ENCODE assay signal across 10 cellular contexts in genomic region chr19:47019431-47020041, GRCh38. TPM values are rescaled to one million over a fixed set of nuclear protein-coding genes. Genes with fewer than 3 reads are reported as not detected.
DNase-seq lines count a peak whose midpoint lies in the region; ATAC-seq, FAIRE-seq and TF ChIP-seq lines count a peak whose summit lies in the region.
"Had no signal": no experiment of that assay in that cellular context is flagged by ENCODE, and none has a peak within 500 bp of the region (broad histone marks: within the 10 kb centered on the region; RNA-seq: fewer than 3 reads in every experiment).

A gene with protein sequence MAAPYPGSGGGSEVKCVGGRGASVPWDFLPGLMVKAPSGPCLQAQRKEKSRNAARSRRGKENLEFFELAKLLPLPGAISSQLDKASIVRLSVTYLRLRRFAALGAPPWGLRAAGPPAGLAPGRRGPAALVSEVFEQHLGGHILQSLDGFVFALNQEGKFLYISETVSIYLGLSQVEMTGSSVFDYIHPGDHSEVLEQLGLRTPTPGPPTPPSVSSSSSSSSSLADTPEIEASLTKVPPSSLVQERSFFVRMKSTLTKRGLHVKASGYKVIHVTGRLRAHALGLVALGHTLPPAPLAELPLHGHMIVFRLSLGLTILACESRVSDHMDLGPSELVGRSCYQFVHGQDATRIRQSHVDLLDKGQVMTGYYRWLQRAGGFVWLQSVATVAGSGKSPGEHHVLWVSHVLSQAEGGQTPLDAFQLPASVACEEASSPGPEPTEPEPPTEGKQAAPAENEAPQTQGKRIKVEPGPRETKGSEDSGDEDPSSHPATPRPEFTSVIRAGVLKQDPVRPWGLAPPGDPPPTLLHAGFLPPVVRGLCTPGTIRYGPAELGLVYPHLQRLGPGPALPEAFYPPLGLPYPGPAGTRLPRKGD (plus strand): TSS chr19:47019837. CDS start chr19:47021048, 1,211 bp downstream.

- RAD21 ChIA-PET in GM12878 (lab: Charles Lee; ENCODE audit: unreplicated experiment): no interaction called here

- TF ChIP-seq EP300 in GM12878 (IDR thresholded peaks at IDR 0.05; ENCODE audit: borderline replicate concordance in 1 of 2, control insufficient read depth in 1 of 2, low read depth in 2 of 2, low read length in 2 of 2): no peak
- no peak for TF ChIP-seq EP300 in HepG2 (IDR thresholded peaks at IDR 0.05; ENCODE audit: low read depth in 2 of 2, low read length in 2 of 2)
- TF ChIP-seq EP300 in HepG2 (CRISPR knock-in tag; IDR thresholded peaks at IDR 0.05; ENCODE audit: borderline replicate concordance): no peak

- H3K27me3 ChIP-seq in GM12878 (replicated peaks in 1 of 2; ENCODE audit: control insufficient read depth in 2 of 2, insufficient read depth in 2 of 2, low read length in 1 of 2) (peaks cover 10 to 28% of the 10 kb centered on the region in 2 experiments), HepG2 (ENCODE audit: control insufficient read depth in 1 of 2, insufficient read depth in 2 of 2, low read length in 2 of 2) (peaks cover 1 to 11% of the 10 kb centered on the region in 2 experiments; a peak in 1 of 5 replicates)

- in situ Hi-C loops in GM12878 (cut with MboI): no loop called here
- in situ Hi-C loops in HepG2 (cut with HindIII; ENCODE audit: extremely low pct_ligation_motif_present, low pct_unique_long_range_greater_than_20kb): loop anchor here (10.0 kb wide), 1 partner anchor 105 kb away; no protein-coding TSS in a partner anchor
- in situ Hi-C loops in GM13977 (cut with MboI; ENCODE audit: low pct_unique_long_range_greater_than_20kb, low sequenced_read_pairs, unreplicated experiment): no loop called here

- DNase-seq in Right ventricle myocardium inferior (ENCODE audit: missing footprints): no peak
- DNase-seq in cardiac septum (ENCODE audit: low spot score): no peak
- no peak for DNase-seq in GM12878 (ENCODE audit: low read depth, low spot score)
- no peak for DNase-seq in HepG2 (ENCODE audit: low spot score)
- no peak for DNase-seq in GM13977 (ENCODE audit: low spot score)
- no peak for DNase-seq in urothelium cell line (ENCODE audit: low spot score)
- no peak for DNase-seq in pons (ENCODE audit: low spot score)
- DNase-seq: NCI-H2171 treated with DMSO at 0.1 percent for 48 hours had no signal

- H3K4me2 ChIP-seq in GM12878 (ENCODE audit: control insufficient read depth, insufficient read depth) (peak within 1 kb of the TSS; percentile 25), HepG2 (ENCODE audit: low read depth, low read length) (peak within 1 kb of the TSS; percentile 90)

- BruUV-seq in GM12878 (replicated peaks; lab: Mats Ljungman, UMichigan): no TSS peak
- no TSS peak for BruUV-seq in HepG2 (replicated peaks; lab: Mats Ljungman, UMichigan)

- no peak within 1 kb of the TSS for H3K9ac ChIP-seq in GM12878 (ENCODE audit: control insufficient read depth, insufficient read depth, low read length)
- peak within 1 kb of the TSS; percentile 29; the same call in 1 of the 2 replicates for H3K9ac ChIP-seq in HepG2 (ENCODE audit: insufficient read depth, low read depth, low read length)

- no peaks in the 10 kb centered on the region for H3K79me2 ChIP-seq in GM12878 (ENCODE audit: control insufficient read depth, insufficient read depth, low read length)
- no peaks in the 10 kb centered on the region for H3K79me2 ChIP-seq in HepG2 (ENCODE audit: insufficient read depth, low read length)

- H4K20me1 ChIP-seq in GM12878 (ENCODE audit: control insufficient read depth, insufficient read depth) (peaks cover 3% of the 10 kb centered on the region; the same call in 1 of the 2 replicates), HepG2 (ENCODE audit: insufficient read depth, low read length) (no peaks in the 10 kb centered on the region)

- intact Hi-C loops in Right ventricle myocardium inferior (cut with DNase I) (no loop called here), cardiac septum (cut with DNase I) (no loop called here), GM12878 (cut with micrococcal nuclease; ENCODE audit: unreplicated experiment) (no loop called here), HepG2 (cut with micrococcal nuclease; ENCODE audit: unreplicated experiment) (no loop called here)

- POLR2A ChIA-PET in GM12878 (lab: Charles Lee) (no interaction called here), HepG2 (lab: Yijun Ruan, JAX) (interaction anchor here (1.4 to 1.6 kb wide), 2 partner anchors 94 to 197 kb away, joined by 3 to 7 read pairs; partner anchors contain the start of gene ZC3H4)

- no peak for TF ChIP-seq RAD21 in GM12878 (IDR thresholded peaks at IDR 0.05; ENCODE audit: insufficient read depth, low read depth, low read length)
- no peak for TF ChIP-seq RAD21 in HepG2 (CRISPR knock-in tag; IDR thresholded peaks at IDR 0.05)

- SMC1A ChIA-PET in GM12878 (lab: Charles Lee; ENCODE audit: uncharacterized antibody, unreplicated experiment): no interaction called here

- WGBS in GM12878 (ENCODE audit: insufficient coverage, insufficient replicate concordance, low lambda C conversion rate, missing lambda C conversion rate): 12% methylated on average over 41 of the region's 58 CpGs
- WGBS in HepG2 (ENCODE audit: low lambda C conversion rate): 3% methylated on average over 13 of the region's 58 CpGs
- WGBS in urinary bladder: 1% methylated on average over 58 of the region's 58 CpGs

- TF ChIP-seq CTCF in GM12878 (IDR thresholded peaks at IDR 0.05 in 2 of 3, conservative IDR thresholded peaks at IDR 0.05 in 1 of 3; ENCODE audit: control insufficient read depth in 2 of 3, extremely low read depth in 1 of 3, insufficient read depth in 1 of 3, low read depth in 3 of 3, low read length in 3 of 3): no peak
- no peak for TF ChIP-seq CTCF in HepG2 (CRISPR knock-in tag; IDR thresholded peaks at IDR 0.05)
- TF ChIP-seq CTCF in GM13977 (IDR thresholded peaks at IDR 0.05; ENCODE audit: extremely low read depth, insufficient read depth, missing control alignments): no peak

- H3K27ac ChIP-seq in GM12878 (ENCODE audit: control insufficient read depth, insufficient read depth) (no peak within 1 kb of the TSS), HepG2 (ENCODE audit: extremely low read length, insufficient read depth, low read length) (no peak within 1 kb of the TSS), urinary bladder (ENCODE audit: low read depth) (no peak within 1 kb of the TSS)

- no peak for FAIRE-seq in GM12878 (lab: Jason Lieb, UNC)
- FAIRE-seq in HepG2 (lab: Jason Lieb, UNC): no peak
- FAIRE-seq in urothelium cell line (lab: Jason Lieb, UNC): no peak
- FAIRE-seq: G401.6 had no signal

- H3K4me3 ChIP-seq in GM12878 (no peak within 1 kb of the TSS), HepG2 (replicated peaks in 1 of 3; ENCODE audit: insufficient read depth in 1 of 3, low read depth in 2 of 3, low read length in 3 of 3) (peak within 1 kb of the TSS; percentile 52 to 77 (median 56)), urinary bladder (ENCODE audit: low read depth, low read length) (peak within 1 kb of the TSS; percentile 24)

- TF ChIP-seq POLR2A in GM12878 (IDR thresholded peaks at IDR 0.05; ENCODE audit: low read depth, low read length) (no peak), HepG2 (IDR thresholded peaks at IDR 0.05; ENCODE audit: insufficient read depth in 1 of 2, low read depth in 2 of 2, low read length in 2 of 2) (no peak)

- H2AFZ ChIP-seq in GM12878 (ENCODE audit: control insufficient read depth, low read depth, low read length) (no peak within 1 kb of the TSS), HepG2 (ENCODE audit: low read length) (no peak within 1 kb of the TSS)

- no peaks in the 10 kb centered on the region for H3K36me3 ChIP-seq in GM12878 (ENCODE audit: control insufficient read depth in 2 of 2, insufficient read depth in 2 of 2, low read length in 1 of 2)
- H3K36me3 ChIP-seq in HepG2 (replicated peaks in 1 of 2; ENCODE audit: control insufficient read depth in 1 of 2, insufficient read depth in 2 of 2, low read length in 2 of 2): no peaks in the 10 kb centered on the region
- no peaks in the 10 kb centered on the region for H3K36me3 ChIP-seq in urinary bladder (ENCODE audit: insufficient read depth)

- peak; percentile 10 for ATAC-seq in Right ventricle myocardium inferior
- ATAC-seq in GM12878: no peak
- ATAC-seq in HepG2: peak; percentile 59

- CTCF ChIA-PET in GM12878 (lab: Yijun Ruan, JAX): interaction anchor here (1.8 kb wide), 1 partner anchor 17 kb away, joined by 6 read pairs; no protein-coding TSS in a partner anchor
- CTCF ChIA-PET in HepG2 (lab: Yijun Ruan, JAX; ENCODE audit: low intra/inter-chr PET ratio, low total read pairs): no interaction called here

- no peaks in the 10 kb centered on the region for H3K9me3 ChIP-seq in GM12878 (replicated peaks; ENCODE audit: control insufficient read depth, insufficient read depth, low read length)
- H3K9me3 ChIP-seq in HepG2 (ENCODE audit: low read length): no peaks in the 10 kb centered on the region

- H3K4me1 ChIP-seq in GM12878 (ENCODE audit: control insufficient read depth, insufficient read depth, low read length) (no peaks in the 10 kb centered on the region), HepG2 (ENCODE audit: insufficient read depth, low read length) (peaks cover 21% of the 10 kb centered on the region), urinary bladder (ENCODE audit: insufficient read depth) (no peaks in the 10 kb centered on the region)

RNA-seq across cellular contexts. Expression of the gene that starts here (rescaled TPM):
- total RNA-seq in Right ventricle myocardium inferior: not detected
- 0.54 TPM for total RNA-seq in cardiac septum
- 0.78 TPM in 1 of 2 replicates, not detected in the other for total RNA-seq in GM12878 (2013; cell fraction: nucleolus; rRNA removed)
- total RNA-seq in GM12878 (2014; rRNA removed): 0.17 TPM in 1 of 2 replicates, not detected in the other
- not detected in 2 replicates for total RNA-seq in GM12878 (2014; rRNA removed; fragmentation: Illumina TruSeq; extraction: Trizol)
- 0.45 and 0.72 TPM in 2 replicates for total RNA-seq in GM12878 (2021)
- 0.28 TPM for polyA plus RNA-seq in GM12878 (2011; ENCODE audit: low read depth)
- 0.14 TPM in 1 of 2 replicates, not detected in the other for polyA plus RNA-seq in GM12878 (2011; rRNA removed)
- 0.42 and 1.7 TPM in 2 replicates for polyA plus RNA-seq in GM12878 (2011; cell fraction: cytosol; rRNA removed)
- polyA plus RNA-seq in GM12878 (2011; cell fraction: nucleus; rRNA removed): 0.96 and 1.0 TPM in 2 replicates
- 0.65 and 1.4 TPM in 2 replicates for polyA plus RNA-seq in GM12878 (2012)
- 0.18 TPM in 1 of 2 replicates, not detected in the other for polyA plus RNA-seq in GM12878 (2014; fragmentation: Illumina TruSeq; extraction: Trizol)
- polyA plus RNA-seq in GM12878 (2014; fragmentation: Nextera tagmentation; extraction: Ambion mirVana): not detected
- 0.51 and 0.88 TPM in 2 replicates for polyA plus RNA-seq in GM12878 (2014; rRNA removed)
- under 1 TPM; 0.28 to 0.49 TPM for polyA plus RNA-seq in GM12878 (2016; fragmentation: Nextera tagmentation; extraction: Ambion mirVana)
- 0.31 TPM in 1 of 2 replicates, not detected in the other for polyA minus RNA-seq in GM12878 (2011; rRNA and poly(A)+ RNA removed)
- polyA minus RNA-seq in GM12878 (2011; cell fraction: cytosol; rRNA and poly(A)+ RNA removed): not detected in 2 replicates
- not detected in 2 replicates for polyA minus RNA-seq in GM12878 (2011; cell fraction: nucleus; rRNA and poly(A)+ RNA removed)
- total RNA-seq in HepG2 (2016; rRNA removed; fragmentation: Illumina TruSeq; extraction: Trizol): 0.29 and 0.35 TPM in 2 replicates
- total RNA-seq in HepG2 (2016; cell fraction: cytosol; rRNA removed; fragmentation: Illumina TruSeq; extraction: Trizol; ENCODE audit: low read depth): 0.26 and 0.51 TPM in 2 replicates
- 0.16 and 0.30 TPM in 2 replicates for total RNA-seq in HepG2 (2016; cell fraction: insoluble cytoplasmic fraction; rRNA removed; fragmentation: Illumina TruSeq; extraction: Trizol)
- total RNA-seq in HepG2 (2016; cell fraction: membrane; rRNA removed; fragmentation: Illumina TruSeq; extraction: Trizol): 0.59 and 0.76 TPM in 2 replicates
- not detected in 2 replicates for total RNA-seq in HepG2 (2016; cell fraction: nucleus; rRNA removed; fragmentation: Illumina TruSeq; extraction: Trizol)
- polyA plus RNA-seq in HepG2 (2011; rRNA removed): 2.9 and 3.9 TPM in 2 replicates
- polyA plus RNA-seq in HepG2 (2011; cell fraction: cytosol; rRNA removed): 2.3 and 4.0 TPM in 2 replicates
- 13.1 and 15.5 TPM in 2 replicates for polyA plus RNA-seq in HepG2 (2011; cell fraction: nucleus; rRNA removed)
- 1.2 and 2.2 TPM in 2 replicates for polyA plus RNA-seq in HepG2 (2012)
- 0.76 and 1.1 TPM in 2 replicates for polyA plus RNA-seq in HepG2 (2016; cell fraction: cytosol; fragmentation: Illumina TruSeq; extraction: Trizol; ENCODE audit: low read depth)
- 0.19 and 0.53 TPM in 2 replicates for polyA plus RNA-seq in HepG2 (2016; cell fraction: insoluble cytoplasmic fraction; fragmentation: Illumina TruSeq; extraction: Trizol; ENCODE audit: low read depth)
- 0.69 and 1.1 TPM in 2 replicates for polyA plus RNA-seq in HepG2 (2016; cell fraction: membrane; fragmentation: Illumina TruSeq; extraction: Trizol; ENCODE audit: low read depth)
- 1.2 TPM in 1 of 2 replicates, not detected in the other for polyA plus RNA-seq in HepG2 (2016; cell fraction: nucleus; fragmentation: Illumina TruSeq; extraction: Trizol; ENCODE audit: insufficient read depth, low read depth)
- 0.70 and 4.4 TPM in 2 replicates for polyA minus RNA-seq in HepG2 (2011; rRNA and poly(A)+ RNA removed; ENCODE audit: low replicate concordance)
- polyA minus RNA-seq in HepG2 (2011; cell fraction: cytosol; rRNA and poly(A)+ RNA removed): 1.1 and 2.8 TPM in 2 replicates
- 0.99 and 1.8 TPM in 2 replicates for polyA minus RNA-seq in HepG2 (2011; cell fraction: nucleus; rRNA and poly(A)+ RNA removed)
- 0.16 TPM for total RNA-seq in urinary bladder
- 0.18 TPM for polyA plus RNA-seq in urinary bladder

Comparison
In these comparisons a context has a peak if more than half of its experiments do, and no peak if none do; other contexts are left out.
1. Peak in ATAC-seq in Right ventricle myocardium inferior; RNA of the gene not detected or under 1 TPM.